8 cellular contexts compared by ENCODE assay signal in the genomic region with DNA sequence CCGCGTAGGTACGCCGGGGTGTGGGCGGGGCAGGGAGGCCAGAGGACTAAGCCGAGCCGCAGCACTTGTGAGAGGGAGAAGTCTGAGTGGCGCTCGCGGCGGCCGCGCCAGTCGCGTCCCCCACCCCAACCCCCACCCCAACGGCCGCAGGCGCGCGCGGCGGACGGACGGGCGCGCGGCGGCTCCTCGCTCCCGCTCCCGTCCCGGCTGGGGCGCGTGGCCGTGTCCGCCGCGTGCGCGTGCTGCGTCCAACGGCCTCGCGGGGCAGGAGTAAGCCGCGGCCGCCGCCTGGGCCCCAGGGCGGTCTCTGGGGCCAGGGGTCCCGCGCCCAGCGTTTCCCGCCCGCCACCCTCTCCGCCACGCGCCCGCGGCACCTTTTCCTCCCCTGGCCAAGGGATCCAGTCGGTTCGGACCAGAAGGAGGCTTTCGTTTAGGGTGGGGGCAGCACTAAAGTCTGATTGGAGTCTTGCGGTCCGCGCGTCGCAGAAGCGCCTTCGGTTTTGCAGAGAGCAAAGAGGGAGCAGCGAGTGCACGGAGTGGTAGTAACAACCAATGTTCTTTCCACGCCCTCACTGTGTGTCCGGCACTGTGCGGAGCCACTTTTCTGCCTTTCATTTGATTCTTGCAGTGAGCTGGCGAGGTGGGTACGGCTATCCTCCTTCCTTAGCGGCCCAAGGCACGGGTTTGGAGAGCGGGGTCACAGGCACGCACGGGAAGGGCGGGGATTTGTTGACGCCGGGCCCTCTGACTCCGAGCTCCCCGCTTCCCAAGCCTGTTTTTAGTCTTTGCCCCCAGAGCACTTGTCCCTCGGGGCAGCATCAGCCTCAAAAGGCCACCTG. TPM values are rescaled to one million over a fixed set of nuclear protein-coding genes. Genes with fewer than 3 reads are reported as not detected.
A peak's percentile ranks its signal among the peaks of the same experiment; 100 is the strongest.
DNase-seq lines count a peak whose midpoint lies in the region; ATAC-seq lines count a peak whose summit lies in the region.

No MANE protein-coding gene starts in this region.

- H3K27ac Mint-ChIP-seq in central memory CD8-positive, alpha-beta T cell (ENCODE audit: low read depth): no peak overlapping the region

- H3K9me3 Mint-ChIP-seq in central memory CD8-positive, alpha-beta T cell: no peaks in the 10 kb centered on the region

- H3K9me3 ChIP-seq in ES-I3 (ENCODE audit: control insufficient read depth, insufficient read depth, low read length): no peaks in the 10 kb centered on the region

- H3K9ac ChIP-seq in ES-I3 (ENCODE audit: low read depth, low read length): peak overlapping the region; percentile 82

- no peaks in the 10 kb centered on the region for H3K27me3 Mint-ChIP-seq in central memory CD8-positive, alpha-beta T cell

- intact Hi-C loops in left colon (cut with DNase I, micrococcal nuclease): no loop called here

- peaks cover 12% of the 10 kb centered on the region; the same call in 1 of the 2 replicates for H3K4me1 ChIP-seq in ES-I3 (ENCODE audit: insufficient read depth, low read length)

- DNase-seq in T-helper 22 cell (ENCODE audit: low read depth) (peak; percentile 9), left colon (peak; percentile 51 to 65), NCI-H2171 (lab: John Stamatoyannopoulos, UW) (no peak)
- peak; percentile 43 to 44 for DNase-seq in central memory CD8-positive, alpha-beta T cell (ENCODE audit: low spot score in 2 of 2)
- peak; percentile 6 for DNase-seq in stimulated activated CD4-positive, alpha-beta T cell treated with anti-CD3 and anti-CD28 coated beads, Interleukin-2, amount 100 ng/mL, for 4 hours (ENCODE audit: low read depth)

- no peak overlapping the region for H3K4me3 Mint-ChIP-seq in central memory CD8-positive, alpha-beta T cell

- H3K36me3 ChIP-seq in ES-I3 (ENCODE audit: insufficient read depth, low read length): peaks cover 3% of the 10 kb centered on the region; the same call in 1 of the 2 replicates

- peaks cover 44% of the 10 kb centered on the region for H3K4me1 Mint-ChIP-seq in central memory CD8-positive, alpha-beta T cell

- ATAC-seq in HG03139 (IDR thresholded peaks at IDR 0.05; ENCODE audit: unreplicated experiment) (peak; percentile 4), left colon (peak; percentile 28), GM21515 (IDR thresholded peaks at IDR 0.05; ENCODE audit: unreplicated experiment) (no peak)
- no peak for ATAC-seq in central memory CD8-positive, alpha-beta T cell (replicated peaks; ENCODE audit: extremely low read depth, poor library complexity, severe bottlenecking)

- H3K36me3 Mint-ChIP-seq in central memory CD8-positive, alpha-beta T cell (ENCODE audit: insufficient read depth): peaks cover 16% of the 10 kb centered on the region

RNA-seq across cellular contexts. Expression of gene G3BP1, which starts 0.5 kb away (rescaled TPM):
- total RNA-seq in left colon: 100 to 1,000 TPM; 116 to 141 TPM

RNA-seq across cellular contexts. Expression of gene ATOX1, which starts 13.8 kb away (rescaled TPM):
- total RNA-seq in left colon: 10 to 100 TPM; 48.7 to 49.2 TPM

Comparison
In these comparisons a context has a peak if more than half of its experiments do, and no peak if none do; other contexts are left out.
1. ATAC-seq: peak in HG03139 (single experiment) and left colon (single experiment); none in central memory CD8-positive, alpha-beta T cell (single experiment) and GM21515 (single experiment).